In genomic region chr11:118892515-118892914, GRCh38 we compare ENCODE assay signal across 10 cellular contexts. TPM values are rescaled to one million over a fixed set of nuclear protein-coding genes. Genes with fewer than 3 reads are reported as not detected.
DNase-seq lines count a peak whose midpoint lies in the region; ATAC-seq and TF ChIP-seq lines count a peak whose summit lies in the region.
"Had no signal": no experiment of that assay in that cellular context is flagged by ENCODE, and none has a peak within 500 bp of the region (broad histone marks: within the 10 kb centered on the region; RNA-seq: fewer than 3 reads in every experiment).

No MANE protein-coding gene starts in this region.

- intact Hi-C loops in CD14-positive monocyte (cut with micrococcal nuclease) (no loop called here), dorsolateral prefrontal cortex (cut with DNase I) (no loop called here)

- TF ChIP-seq CTCF in Loucy (conservative IDR thresholded peaks at IDR 0.05; ENCODE audit: low read length) (no peak), CD14-positive monocyte (IDR thresholded peaks at IDR 0.05) (no peak), dorsolateral prefrontal cortex (IDR thresholded peaks at IDR 0.05 in 54 of 56, conservative IDR thresholded peaks at IDR 0.05 in 2 of 56; ENCODE audit: low read depth in 1 of 56, partially characterized antibody in 56 of 56) (no peak), omental fat pad (IDR thresholded peaks at IDR 0.05) (no peak)

- H3K9me2 ChIP-seq in Loucy (replicated peaks; ENCODE audit: low read depth, low read length) = no peaks in the 10 kb centered on the region

- H3K36me3 Mint-ChIP-seq in T-cell (peaks cover 9% of the 10 kb centered on the region), CD14-positive monocyte (peaks cover 5 to 8% of the 10 kb centered on the region in 2 donors)
- H3K36me3 Mint-ChIP-seq in effector memory CD8-positive, alpha-beta T cell (ENCODE audit: insufficient read depth) = peaks cover 61% of the 10 kb centered on the region

- no peaks in the 10 kb centered on the region for H4K20me1 ChIP-seq in Loucy (ENCODE audit: insufficient read depth, low read length, poor library complexity, severe bottlenecking)

- H3K27ac ChIP-seq in dorsolateral prefrontal cortex = no peak overlapping the region

- H3K4me3 ChIP-seq in Loucy (ENCODE audit: low read length, poor library complexity, severe bottlenecking) (peak overlapping the region; percentile 47), dorsolateral prefrontal cortex (no peak overlapping the region)
- H3K4me3 ChIP-seq: ascending aorta had no signal

- H3K27me3 Mint-ChIP-seq in T-cell (no peaks in the 10 kb centered on the region), CD14-positive monocyte (ENCODE audit: low read depth in 3 of 3) (peaks cover 10 to 11% (median 10%) of the 10 kb centered on the region in 3 donors)
- no peaks in the 10 kb centered on the region for H3K27me3 Mint-ChIP-seq in effector memory CD8-positive, alpha-beta T cell

- POLR2A ChIA-PET in T-cell (lab: Charles Lee) = interaction anchor here (0.5 to 1.6 kb wide), 8 partner anchors 16 to 123 kb away, joined by 3 to 9 read pairs (median 8); no protein-coding TSS in a partner anchor

- peak overlapping the region; percentile 65 to 88 (median 68) for H3K4me3 Mint-ChIP-seq in T-cell
- H3K4me3 Mint-ChIP-seq in effector memory CD8-positive, alpha-beta T cell = peak overlapping the region; percentile 77
- no peak overlapping the region for H3K4me3 Mint-ChIP-seq in CD14-positive monocyte

- no peaks in the 10 kb centered on the region for H3F3A ChIP-seq in Loucy (ENCODE audit: low read depth)

- CTCF ChIA-PET in T-cell (lab: Charles Lee) = interaction anchor here (0.6 to 2.0 kb wide), 9 partner anchors 13 to 136 kb away, joined by 3 to 11 read pairs (median 4); partner anchors contain the start of gene BCL9L (in 1 of the 2)

- peaks cover 0 to 7% (median 0%) of the 10 kb centered on the region in 3 donors for H3K9me3 Mint-ChIP-seq in T-cell
- no peaks in the 10 kb centered on the region for H3K9me3 Mint-ChIP-seq in effector memory CD8-positive, alpha-beta T cell
- no peaks in the 10 kb centered on the region for H3K9me3 Mint-ChIP-seq in CD14-positive monocyte

- H3K4me1 Mint-ChIP-seq in T-cell (peaks cover 97 to 98% (median 98%) of the 10 kb centered on the region in 3 donors), CD14-positive monocyte (peaks cover 32% of the 10 kb centered on the region)
- peaks cover 74 to 76% of the 10 kb centered on the region in 2 donors for H3K4me1 Mint-ChIP-seq in effector memory CD8-positive, alpha-beta T cell (ENCODE audit: low read depth in 2 of 2)

- H3K36me3 ChIP-seq in Loucy (ENCODE audit: insufficient read depth, low read length) = no peaks in the 10 kb centered on the region

- peak overlapping the region; percentile 41 for H3K9ac ChIP-seq in Loucy (ENCODE audit: low read depth, low read length, poor library complexity, severe bottlenecking)

- H3K4me2 ChIP-seq in Loucy (ENCODE audit: low read depth, low read length, poor library complexity, severe bottlenecking) = peak overlapping the region; percentile 65

- DNase-seq in COR-L47 (lab: John Stamatoyannopoulos, UW) = peak; percentile 64
- DNase-seq in T-cell = peak; percentile 52 to 85 (median 69)
- peak in 1 of 3 experiments; percentile 26 for DNase-seq in effector memory CD8-positive, alpha-beta T cell
- DNase-seq in CD14-positive monocyte (ENCODE audit: low spot score) = no peak
- no peak for DNase-seq in dorsolateral prefrontal cortex
- no peak for DNase-seq in omental fat pad (ENCODE audit: low spot score)

- H3K4me1 ChIP-seq in Loucy (ENCODE audit: insufficient read depth, low read length, poor library complexity, severe bottlenecking) = peaks cover 15% of the 10 kb centered on the region

- H2AFZ ChIP-seq in Loucy (ENCODE audit: low read length) = no peak overlapping the region; the same call in 1 of the 2 replicates

- peak; percentile 57 to 69 (median 66) for ATAC-seq in T-cell (replicated peaks in 1 of 4)
- ATAC-seq in effector memory CD8-positive, alpha-beta T cell (replicated peaks) = peak; percentile 57
- ATAC-seq in omental fat pad (ENCODE audit: low FRiP score) = no peak
- no peak for ATAC-seq in GM19328 (IDR thresholded peaks at IDR 0.05; ENCODE audit: unreplicated experiment)
- ATAC-seq: Right ventricle myocardium inferior had no signal

- no peaks in the 10 kb centered on the region for H3K9me3 ChIP-seq in Loucy (ENCODE audit: insufficient read depth, low read depth, low read length)
- H3K9me3 ChIP-seq: ascending aorta had no signal

- no peaks in the 10 kb centered on the region for H3K79me2 ChIP-seq in Loucy (ENCODE audit: insufficient read depth, low read length)

- no peaks in the 10 kb centered on the region for H3K27me3 ChIP-seq in Loucy (ENCODE audit: insufficient read depth, low read length, poor library complexity, severe bottlenecking)
- no peaks in the 10 kb centered on the region for H3K27me3 ChIP-seq in dorsolateral prefrontal cortex
- H3K27me3 ChIP-seq: ascending aorta had no signal

- H3K27ac Mint-ChIP-seq in T-cell (peak overlapping the region; percentile 97 to 99), CD14-positive monocyte (peak overlapping the region in 1 of 7 donors; percentile 46)
- peak overlapping the region; percentile 97 to 98 for H3K27ac Mint-ChIP-seq in effector memory CD8-positive, alpha-beta T cell

RNA-seq across cellular contexts. Expression of gene CXCR5, which starts 8.8 kb away (rescaled TPM):
- total RNA-seq in T-cell (10 to 100 TPM in 1 of 5 donors, 1 to 10 TPM in 4; 4.7 to 10.6 (median 6.3) TPM), dorsolateral prefrontal cortex (not detected), omental fat pad (under 1 TPM in 2 of 4 donors, not detected in 2; 0.09 to 0.12 TPM)
- under 1 TPM; 0.08 to 0.09 TPM for polyA plus RNA-seq in CD14-positive monocyte
- total RNA-seq: ascending aorta, Right ventricle myocardium inferior had no signal

RNA-seq across cellular contexts. Expression of gene BCL9L, which starts 33.2 kb away (rescaled TPM):
- total RNA-seq in T-cell = 100 to 1,000 TPM; 229 to 331 (median 308) TPM
- polyA plus RNA-seq in CD14-positive monocyte = 1 to 10 TPM in 1 of 2 donors, under 1 TPM in 1; 0.11 to 1.8 TPM
- total RNA-seq in dorsolateral prefrontal cortex = 10 to 100 TPM; 18.7 to 59.0 (median 28.4) TPM
- 10 to 100 TPM; 13.5 to 24.0 (median 17.3) TPM for total RNA-seq in omental fat pad

Comparison
In these comparisons a context has a peak if more than half of its experiments do, and no peak if none do; other contexts are left out.
1. DNase-seq: peak in COR-L47 (single experiment) and T-cell (34 of 34); none in CD14-positive monocyte (single experiment), dorsolateral prefrontal cortex (0 of 10) and omental fat pad (single experiment).
2. ATAC-seq: peak in T-cell (4 of 4) and effector memory CD8-positive, alpha-beta T cell (single experiment); none in omental fat pad (single experiment) and GM19328 (single experiment).
3. H3K4me3 Mint-ChIP-seq: peak in T-cell (3 of 3) and effector memory CD8-positive, alpha-beta T cell (2 of 2); none in CD14-positive monocyte (0 of 2).
4. RNA of gene CXCR5, which starts 8.8 kb away (total RNA-seq): 4.7 to 10.6 TPM in T-cell; 0.09 to 0.12 TPM in omental fat pad and not detected in dorsolateral prefrontal cortex; every median in the first group is over 4 times any median in the second.